8 cellular contexts compared by ENCODE assay signal in genomic region chr2:86807462-86808275, GRCh38.
DNase-seq lines count a peak whose midpoint lies in the region; ATAC-seq and TF ChIP-seq lines count a peak whose summit lies in the region.

No MANE protein-coding gene starts in this region.

- peak; percentile 26 for DNase-seq in NCI-H1436 (lab: John Stamatoyannopoulos, UW)
- DNase-seq in NCI-H1436 treated with DMSO at 0.1 percent for 48 hours (lab: John Stamatoyannopoulos, UW), result no peak
- peak; percentile 78 for DNase-seq in HPDE6-E6E7 (ENCODE audit: extremely low spot score)
- peak; percentile 94 for DNase-seq in RPMI8226
- peak; percentile 13 to 28 for DNase-seq in cardiac fibroblast (ENCODE audit: low read depth in 2 of 2)
- DNase-seq in islet precursor cell, result peak; percentile 83
- DNase-seq in stimulated activated CD8-positive, alpha-beta memory T cell treated with anti-CD3 and anti-CD28 coated beads, Interleukin-12 subunit alpha, Interleukin-12 subunit beta, amount 100 ng/mL, for 4 hours (ENCODE audit: low read depth), result peak; percentile 56

- TF ChIP-seq CTCF in cardiac fibroblast (IDR thresholded peaks at IDR 0.05; ENCODE audit: low read depth, low read length), result no peak

- H3K4me3 ChIP-seq in cardiac fibroblast (replicated peaks in 1 of 2; ENCODE audit: low read depth in 2 of 2, low read length in 2 of 2), result peak overlapping the region; percentile 44 to 49

- no peak for ATAC-seq in GM18858 (IDR thresholded peaks at IDR 0.05; ENCODE audit: unreplicated experiment)
